Comparison of ENCODE assay signal across 10 cellular contexts in the genomic region with DNA sequence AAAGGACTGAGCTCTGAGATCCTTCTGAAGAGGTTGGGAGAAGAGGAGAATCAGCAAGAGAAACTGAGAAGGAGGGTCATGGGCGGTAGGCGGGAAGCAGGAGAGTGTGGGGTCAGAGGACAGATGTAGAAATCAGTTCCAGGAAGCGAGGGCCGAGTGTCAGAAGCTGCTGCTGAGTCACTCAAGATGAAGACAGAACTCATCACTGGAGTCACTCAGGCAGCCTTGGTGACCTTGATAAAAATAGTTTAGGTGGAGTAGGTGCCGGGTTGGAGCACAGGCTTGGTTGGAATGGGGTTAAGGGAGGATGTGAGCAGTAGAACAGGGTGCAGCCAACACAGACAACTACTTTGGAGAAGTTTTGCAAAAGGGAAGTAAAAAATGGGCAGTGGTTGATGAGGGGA. TPM values are rescaled to one million over a fixed set of nuclear protein-coding genes. Genes with fewer than 3 reads are reported as not detected.
A peak's percentile ranks its signal among the peaks of the same experiment; 100 is the strongest.
DNase-seq lines count a peak whose midpoint lies in the region; ATAC-seq and TF ChIP-seq lines count a peak whose summit lies in the region.
"Had no signal": no experiment of that assay in that cellular context is flagged by ENCODE, and none has a peak within 500 bp of the region (broad histone marks: within the 10 kb centered on the region; RNA-seq: fewer than 3 reads in every experiment).

No MANE protein-coding gene starts in this region.

- H3K27me3 ChIP-seq in GM23338 (ENCODE audit: insufficient read depth) (no peaks in the 10 kb centered on the region), gastrocnemius medialis (no peaks in the 10 kb centered on the region), GM23248 (replicated peaks; ENCODE audit: insufficient read depth) (peaks cover 2% of the 10 kb centered on the region; the same call in 1 of the 2 replicates), PC-3 (ENCODE audit: low read length) (0 out of 2 replicates have a peak, but pooled peaks cover 5% of the 10 kb centered on the region)

- no peak overlapping the region for H3K27ac ChIP-seq in GM23338 (ENCODE audit: low read depth)
- H3K27ac ChIP-seq in gastrocnemius medialis = no peak overlapping the region
- no peak overlapping the region for H3K27ac ChIP-seq in GM23248
- H3K27ac ChIP-seq in PC-3 (ENCODE audit: low read length) = no peak overlapping the region

- H3K36me3 ChIP-seq in GM23338 (ENCODE audit: insufficient read depth) (no peaks in the 10 kb centered on the region), gastrocnemius medialis (no peaks in the 10 kb centered on the region), GM23248 (ENCODE audit: low read depth) (no peaks in the 10 kb centered on the region), PC-3 (ENCODE audit: low read depth, low read length) (no peaks in the 10 kb centered on the region)

- H2AFZ ChIP-seq in GM23338 = peak overlapping the region; percentile 38; the same call in 1 of the 2 replicates
- no peak overlapping the region for H2AFZ ChIP-seq in GM23248
- H2AFZ ChIP-seq in PC-3 (ENCODE audit: low read length) = no peak overlapping the region

- no peak overlapping the region for H3K9ac ChIP-seq in GM23248
- H3K9ac ChIP-seq in PC-3 (ENCODE audit: low read length) = no peak overlapping the region

- no peaks in the 10 kb centered on the region for H3K9me3 ChIP-seq in gastrocnemius medialis
- no peaks in the 10 kb centered on the region for H3K9me3 ChIP-seq in GM23248 (ENCODE audit: low read depth)
- H3K9me3 ChIP-seq in PC-3 (ENCODE audit: low read length) = no peaks in the 10 kb centered on the region

- H3F3A ChIP-seq in GM23338 (replicated peaks; ENCODE audit: low read depth) = no peaks in the 10 kb centered on the region
- H3F3A ChIP-seq in GM23248 (ENCODE audit: insufficient read depth) = no peaks in the 10 kb centered on the region
- H3F3A ChIP-seq in PC-3 (ENCODE audit: low read length, unreplicated experiment) = no peaks in the 10 kb centered on the region

- no peak overlapping the region for H3K4me3 ChIP-seq in GM23338
- H3K4me3 ChIP-seq in fibroblast of villous mesenchyme (ENCODE audit: low read depth, low read length) = no peak overlapping the region
- H3K4me3 ChIP-seq in gastrocnemius medialis = no peak overlapping the region
- H3K4me3 ChIP-seq in GM23248 = no peak overlapping the region
- H3K4me3 ChIP-seq in PC-3 (ENCODE audit: low read length) = no peak overlapping the region
- H3K4me3 ChIP-seq: smooth muscle cell had no signal

- H3K4me1 ChIP-seq in GM23338 (ENCODE audit: insufficient read depth) = no peaks in the 10 kb centered on the region
- H3K4me1 ChIP-seq in gastrocnemius medialis = no peaks in the 10 kb centered on the region
- H3K4me1 ChIP-seq in GM23248 (ENCODE audit: insufficient read depth) = no peaks in the 10 kb centered on the region
- H3K4me1 ChIP-seq in PC-3 (ENCODE audit: insufficient read depth, low read length) = no peaks in the 10 kb centered on the region

- CTCF ChIA-PET in T-cell (lab: Charles Lee) = no interaction called here
- CTCF ChIA-PET in PC-3 (lab: Charles Lee) = no interaction called here

- TF ChIP-seq POLR2A in gastrocnemius medialis (IDR thresholded peaks at IDR 0.05) = no peak

- no peaks in the 10 kb centered on the region for H3K79me2 ChIP-seq in GM23338 (replicated peaks; ENCODE audit: insufficient read depth)
- H3K79me2 ChIP-seq in GM23248 (ENCODE audit: insufficient read depth) = no peaks in the 10 kb centered on the region
- H3K79me2 ChIP-seq in PC-3 (ENCODE audit: low read length) = no peaks in the 10 kb centered on the region

- H3K4me2 ChIP-seq in GM23338 (no peak overlapping the region), GM23248 (ENCODE audit: unreplicated experiment) (no peak overlapping the region), PC-3 (ENCODE audit: low read length) (no peak overlapping the region)
- H3K4me2 ChIP-seq: smooth muscle cell had no signal

- DNase-seq in GM23338 (ENCODE audit: low spot score) (no peak), T-cell (peak in 2 of 34 experiments; percentile 3 to 28), fibroblast of villous mesenchyme (ENCODE audit: low read depth) (peak; percentile 22), gastrocnemius medialis (peak; percentile 25 to 42), GM23248 (no peak), NCI-H2107 treated with DMSO at 0.1 percent for 48 hours (lab: John Stamatoyannopoulos, UW; ENCODE audit: unreplicated experiment) (no peak), PC-3 (no peak)
- DNase-seq: activated effector memory CD4-positive, alpha-beta T cell treated with Interleukin-2 at 50 U/mL for 16 hours had no signal

- intact Hi-C loops in gastrocnemius medialis (cut with DNase I; ENCODE audit: low total_unique reads) = no loop called here
- intact Hi-C loops in PC-3 (cut with micrococcal nuclease) = no loop called here

- no TSS peak for BruUV-seq in PC-3 (replicated peaks; lab: Mats Ljungman, UMichigan)

- H3K9me2 ChIP-seq in GM23338 (ENCODE audit: insufficient read depth) (no peaks in the 10 kb centered on the region), GM23248 (ENCODE audit: insufficient read depth) (no peaks in the 10 kb centered on the region), PC-3 (replicated peaks; ENCODE audit: low read length) (no peaks in the 10 kb centered on the region)

- H3K36me3 Mint-ChIP-seq in GM23338 (ENCODE audit: low read depth) (no peaks in the 10 kb centered on the region), T-cell (no peaks in the 10 kb centered on the region)

- ATAC-seq in GM23338 (no peak), T-cell (replicated peaks in 1 of 4) (peak in 2 of 4 experiments; percentile 35 to 56), gastrocnemius medialis (peak in 1 of 2 donors; percentile 75), GM19328 (IDR thresholded peaks at IDR 0.05; ENCODE audit: unreplicated experiment) (no peak), PC-3 (no peak)

- WGBS in GM23248 (ENCODE audit: low coverage in 1 of 2, low lambda C conversion rate in 2 of 2, missing lambda C conversion rate in 2 of 2), 2 experiments = 44 to 57% methylated on average over 5 of the region's 5 CpGs

- peaks cover 9% of the 10 kb centered on the region for H3K27me3 Mint-ChIP-seq in GM23338 (ENCODE audit: insufficient read depth, low read depth, poor library complexity)
- H3K27me3 Mint-ChIP-seq in T-cell = no peaks in the 10 kb centered on the region

- POLR2A ChIA-PET in T-cell (lab: Charles Lee) = no interaction called here
- POLR2A ChIA-PET in PC-3 (lab: Charles Lee; ENCODE audit: unreplicated experiment) = no interaction called here

- no peaks in the 10 kb centered on the region; the same call in 2 of the 3 replicates for H3K9me3 Mint-ChIP-seq in GM23338
- H3K9me3 Mint-ChIP-seq in T-cell = no peaks in the 10 kb centered on the region

- TF ChIP-seq CTCF in GM23338 (conservative IDR thresholded peaks at IDR 0.05; ENCODE audit: low read depth in 2 of 2) (no peak), fibroblast of villous mesenchyme (IDR thresholded peaks at IDR 0.05; ENCODE audit: insufficient read depth, low read depth, low read length) (no peak), gastrocnemius medialis (IDR thresholded peaks at IDR 0.05 in 4 of 5, conservative IDR thresholded peaks at IDR 0.05 in 1 of 5) (no peak), PC-3 (conservative IDR thresholded peaks at IDR 0.05; ENCODE audit: low read depth, low read length) (no peak)

- no peak overlapping the region for H3K27ac Mint-ChIP-seq in GM23338
- H3K27ac Mint-ChIP-seq in T-cell = peak overlapping the region; percentile 4 to 26

- H3K4me3 Mint-ChIP-seq in GM23338 (no peak overlapping the region; the same call in 2 of the 3 replicates), T-cell (no peak overlapping the region)

- no peaks in the 10 kb centered on the region for H4K20me1 ChIP-seq in GM23338 (replicated peaks; ENCODE audit: insufficient read depth)
- H4K20me1 ChIP-seq in GM23248 (ENCODE audit: insufficient read depth) = no peaks in the 10 kb centered on the region
- no peaks in the 10 kb centered on the region for H4K20me1 ChIP-seq in PC-3 (ENCODE audit: low read length)

- in situ Hi-C loops in gastrocnemius medialis (cut with MboI; ENCODE audit: low sequenced_read_pairs in 4 of 4) (no loop called here), GM23248 (cut with MboI) (no loop called here)

- no peaks in the 10 kb centered on the region; the same call in 2 of the 3 replicates for H3K4me1 Mint-ChIP-seq in GM23338
- H3K4me1 Mint-ChIP-seq in T-cell = peaks cover 10 to 21% (median 10%) of the 10 kb centered on the region in 3 donors

RNA-seq across cellular contexts. Expression of gene ITGAM, which starts 6.1 kb away (rescaled TPM):
- 0.14 TPM in 1 of 2 replicates, not detected in the other for total RNA-seq in GM23338 (2014; rRNA removed; shearing (Covaris generic))
- 0.03 and 0.52 TPM in 2 replicates for polyA plus RNA-seq in GM23338 (2016; fragmentation: Nextera tagmentation; extraction: Ambion mirVana)
- total RNA-seq in T-cell = 10 to 100 TPM in 2 of 5 donors, 1 to 10 TPM in 3; 1.8 to 20.0 (median 4.1) TPM
- total RNA-seq in fibroblast of villous mesenchyme = not detected in 2 replicates
- total RNA-seq in gastrocnemius medialis = 1 to 10 TPM in 3 of 4 donors, under 1 TPM in 1; 0.68 to 3.9 (median 3.0) TPM
- total RNA-seq in GM23248 (2014; rRNA removed; shearing (Covaris generic)) = not detected in 2 replicates
- polyA plus RNA-seq in GM23248 (2016; fragmentation: Nextera tagmentation; extraction: Ambion mirVana) = not detected in 2 replicates
- not detected in 2 replicates for total RNA-seq in PC-3 (2014; rRNA removed)
- total RNA-seq: smooth muscle cell had no signal
- polyA plus RNA-seq: smooth muscle cell had no signal

RNA-seq across cellular contexts. Expression of gene PYDC1, which starts 36.7 kb away (rescaled TPM):
- total RNA-seq in GM23338 (2014; rRNA removed; shearing (Covaris generic)) = not detected in 2 replicates
- polyA plus RNA-seq in GM23338 (2016; fragmentation: Nextera tagmentation; extraction: Ambion mirVana) = 1.8 and 3.0 TPM in 2 replicates
- total RNA-seq in T-cell = not detected
- not detected in 2 replicates for total RNA-seq in fibroblast of villous mesenchyme
- not detected for total RNA-seq in gastrocnemius medialis
- total RNA-seq in GM23248 (2014; rRNA removed; shearing (Covaris generic)) = not detected in 2 replicates
- not detected in 2 replicates for polyA plus RNA-seq in GM23248 (2016; fragmentation: Nextera tagmentation; extraction: Ambion mirVana)
- total RNA-seq in PC-3 (2014; rRNA removed) = not detected in 2 replicates
- total RNA-seq: smooth muscle cell had no signal

RNA-seq across cellular contexts. Expression of gene TRIM72, which starts 39.7 kb away (rescaled TPM):
- 1.1 and 1.3 TPM in 2 replicates for total RNA-seq in GM23338 (2014; rRNA removed; shearing (Covaris generic))
- polyA plus RNA-seq in GM23338 (2016; fragmentation: Nextera tagmentation; extraction: Ambion mirVana) (0.54 and 0.81 TPM in 2 replicates), GM23248 (2016; fragmentation: Nextera tagmentation; extraction: Ambion mirVana) (not detected in 2 replicates)
- total RNA-seq in T-cell (under 1 TPM in 3 of 5 donors, not detected in 2; 0.03 to 0.09 (median 0.09) TPM), fibroblast of villous mesenchyme (not detected in 2 replicates), gastrocnemius medialis (100 to 1,000 TPM in 2 of 4 donors, 10 to 100 TPM in 2; 76.7 to 101 (median 97.4) TPM), PC-3 (2014; rRNA removed) (not detected in 2 replicates)
- total RNA-seq in GM23248 (2014; rRNA removed; shearing (Covaris generic)) = not detected in 2 replicates

RNA-seq across cellular contexts. Expression of gene PYCARD, which starts 51.1 kb away (rescaled TPM):
- total RNA-seq in GM23338 (2014; rRNA removed; shearing (Covaris generic)) = 25.7 and 54.0 TPM in 2 replicates
- polyA plus RNA-seq in GM23338 (2016; fragmentation: Nextera tagmentation; extraction: Ambion mirVana) = 53.1 and 56.7 TPM in 2 replicates
- total RNA-seq in T-cell = 10 to 100 TPM; 16.1 to 40.3 (median 33.4) TPM
- 85.9 and 176 TPM in 2 replicates for total RNA-seq in fibroblast of villous mesenchyme
- 10 to 100 TPM in 1 of 4 donors, 1 to 10 TPM in 3; 1.3 to 16.4 (median 3.7) TPM for total RNA-seq in gastrocnemius medialis
- total RNA-seq in GM23248 (2014; rRNA removed; shearing (Covaris generic)) = 20.1 and 28.1 TPM in 2 replicates
- 23.1 and 24.3 TPM in 2 replicates for polyA plus RNA-seq in GM23248 (2016; fragmentation: Nextera tagmentation; extraction: Ambion mirVana)
- total RNA-seq in PC-3 (2014; rRNA removed) = 16.5 and 29.8 TPM in 2 replicates

Comparison
In these comparisons a context has a peak if more than half of its experiments do, and no peak if none do; other contexts are left out.
1. DNase-seq: peak in fibroblast of villous mesenchyme (single experiment) and gastrocnemius medialis (2 of 2); none in GM23338 (single experiment), GM23248 (single experiment), NCI-H2107 treated with DMSO at 0.1 percent for 48 hours (single experiment) and PC-3 (single experiment).
2. RNA of gene TRIM72, which starts 39.7 kb away (total RNA-seq): 76.7 to 101 TPM in gastrocnemius medialis; 1.1 to 1.3 TPM in GM23338, 0.03 to 0.09 TPM in T-cell, not detected in fibroblast of villous mesenchyme, not detected in GM23248 and not detected in PC-3; every median in the first group is over 10 times any median in the second.